Comparison of ENCODE assay signal across 1 cellular context in genomic region chr17:15981646-15982580, GRCh38.
A peak's percentile ranks its signal among the peaks of the same experiment; 100 is the strongest.
TF ChIP-seq lines count a peak whose summit lies in the region.

No MANE protein-coding gene starts in this region.

TF ChIP-seq in endothelial cell of umbilical vein, 7 proteins besides CTCF, POLR2A, EP300 and RAD21:
- TF ChIP-seq GATA2 (IDR thresholded peaks at IDR 0.05; ENCODE audit: insufficient read depth, insufficient read length, low read depth, low read length), result peak; percentile 46
- no peak for TF ChIP-seq FOS (IDR thresholded peaks at IDR 0.05; ENCODE audit: borderline replicate concordance, insufficient read depth, low read length)
- no peak for TF ChIP-seq EZH2 (IDR thresholded peaks at IDR 0.05; ENCODE audit: borderline replicate concordance, low read depth, low read length, severe bottlenecking)
